20 cellular contexts compared by ENCODE assay signal in genomic region chr1:200974711-200975110, GRCh38.
"Had no signal": no experiment of that assay in that cellular context is flagged by ENCODE, and none has a peak within 500 bp of the region (broad histone marks: within the 10 kb centered on the region; RNA-seq: fewer than 3 reads in every experiment).

No MANE protein-coding gene starts in this region.

- H3K9me3 ChIP-seq: adrenal gland had no signal

- H3K27me3 Mint-ChIP-seq: activated CD4-positive, alpha-beta memory T cell treated with anti-CD3 and anti-CD28 coated beads for 36 hours; activated naive CD8-positive, alpha-beta T cell treated with anti-CD3 and anti-CD28 coated beads, Interleukin-2, amount 10 ng/mL, durations not matched to agents 7 days and 5 days; activated T-helper 17 cell treated with anti-CD3 and anti-CD28 coated beads, Interleukin-2, amount 50 U/mL, for 72 hours; T-cell had no signal

- H3K4me3 ChIP-seq: adrenal gland, K562, SK-N-MC had no signal

- ATAC-seq: activated CD4-positive, CD25-positive, alpha-beta regulatory T cell treated with anti-CD3 and anti-CD28 coated beads, Interleukin-2, amount 50 U/mL, for 24 hours; activated T-cell treated with anti-CD3 and anti-CD28 coated beads, Interleukin-2, amount 50 U/mL, for 4 hours; activated T-helper 17 cell treated with anti-CD3 and anti-CD28 coated beads, Interleukin-2, amount 50 U/mL, for 72 hours; K562; Right ventricle myocardium inferior had no signal

- H3K4me3 Mint-ChIP-seq: activated CD4-positive, alpha-beta memory T cell treated with anti-CD3 and anti-CD28 coated beads for 36 hours; activated naive CD8-positive, alpha-beta T cell treated with anti-CD3 and anti-CD28 coated beads, Interleukin-2, amount 10 ng/mL, durations not matched to agents 7 days and 5 days; activated T-cell treated with anti-CD3 and anti-CD28 coated beads, Interleukin-2, amount 50 U/mL, for 4 hours; activated T-helper 17 cell treated with anti-CD3 and anti-CD28 coated beads, Interleukin-2, amount 50 U/mL, for 72 hours; T-cell had no signal

- DNase-seq: activated CD4-positive, alpha-beta memory T cell treated with anti-CD3 and anti-CD28 coated beads for 36 hours; activated CD4-positive, alpha-beta T cell treated with anti-CD3 and anti-CD28 coated beads for 48 hours; activated CD8-positive, alpha-beta memory T cell treated with anti-CD3 and anti-CD28 coated beads for 24 hours; activated gamma-delta T cell; activated naive CD4-positive, alpha-beta T cell treated with anti-CD3 and anti-CD28 coated beads, Interleukin-2, amount 50 U/mL, for 16 hours; activated naive CD8-positive, alpha-beta T cell treated with anti-CD3 and anti-CD28 coated beads, Interleukin-2, amount 10 ng/mL, durations not matched to agents 7 days and 5 days; activated T-cell treated with anti-CD3 and anti-CD28 coated beads, Interleukin-2, amount 50 U/mL, for 4 hours; adrenal gland; Karpas-422; MM.1S; NCI-H1436; NCI-H1694 treated with DMSO at 0.1 percent for 48 hours; NCI-H2029 treated with DMSO at 0.1 percent for 48 hours; NCI-H510A; T-cell had no signal

- H3K4me1 Mint-ChIP-seq: activated naive CD8-positive, alpha-beta T cell treated with anti-CD3 and anti-CD28 coated beads, Interleukin-2, amount 10 ng/mL, durations not matched to agents 7 days and 5 days had no signal

- H3K27ac ChIP-seq: adrenal gland, SK-N-MC had no signal

- H3K9me3 Mint-ChIP-seq: activated CD4-positive, alpha-beta memory T cell treated with anti-CD3 and anti-CD28 coated beads for 36 hours; activated naive CD8-positive, alpha-beta T cell treated with anti-CD3 and anti-CD28 coated beads, Interleukin-2, amount 10 ng/mL, durations not matched to agents 7 days and 5 days; activated T-cell treated with anti-CD3 and anti-CD28 coated beads, Interleukin-2, amount 50 U/mL, for 4 hours; activated T-helper 17 cell treated with anti-CD3 and anti-CD28 coated beads, Interleukin-2, amount 50 U/mL, for 72 hours; T-cell had no signal

- H3K27ac Mint-ChIP-seq: activated CD4-positive, alpha-beta memory T cell treated with anti-CD3 and anti-CD28 coated beads for 36 hours; activated naive CD8-positive, alpha-beta T cell treated with anti-CD3 and anti-CD28 coated beads, Interleukin-2, amount 10 ng/mL, durations not matched to agents 7 days and 5 days; activated T-helper 17 cell treated with anti-CD3 and anti-CD28 coated beads, Interleukin-2, amount 50 U/mL, for 72 hours; T-cell had no signal

- H3K4me1 ChIP-seq: adrenal gland had no signal

- H3K36me3 ChIP-seq: adrenal gland had no signal
